In the genomic region with DNA sequence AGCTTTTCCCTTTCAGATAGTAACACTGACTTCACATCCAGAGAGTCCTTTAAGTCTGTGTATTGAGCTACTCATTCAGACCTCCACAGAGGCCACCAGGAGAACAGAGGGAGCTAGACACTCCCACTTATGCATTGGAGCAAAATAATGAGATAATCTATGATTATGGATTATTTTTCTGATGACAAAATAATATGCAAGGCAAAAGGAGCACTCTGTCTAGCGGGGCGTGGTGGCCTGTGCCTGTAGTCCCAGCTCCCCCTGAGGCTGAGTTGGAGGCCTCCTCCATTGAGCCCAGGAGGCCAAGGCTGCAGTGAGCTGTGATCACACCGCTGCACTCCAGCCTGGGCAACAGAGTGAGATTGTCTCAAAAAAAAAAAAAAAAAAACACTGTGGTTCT, we compare ENCODE assay signal across 13 cellular contexts. TPM values are rescaled to one million over a fixed set of nuclear protein-coding genes. Genes with fewer than 3 reads are reported as not detected.
DNase-seq lines count a peak whose midpoint lies in the region; ATAC-seq, FAIRE-seq and TF ChIP-seq lines count a peak whose summit lies in the region.
"Had no signal": no experiment of that assay in that cellular context is flagged by ENCODE, and none has a peak within 500 bp of the region (broad histone marks: within the 10 kb centered on the region; RNA-seq: fewer than 3 reads in every experiment).

No MANE protein-coding gene starts in this region.

- H3K27me3 ChIP-seq in K562 (ENCODE audit: control insufficient read depth in 2 of 2, insufficient read depth in 2 of 2, low read length in 2 of 2), result no peaks in the 10 kb centered on the region
- H3K27me3 ChIP-seq in mucosa of rectum (ENCODE audit: control insufficient read depth in 2 of 2, insufficient read depth in 2 of 2, low read length in 2 of 2), result no peaks in the 10 kb centered on the region
- no peaks in the 10 kb centered on the region for H3K27me3 ChIP-seq in tibial artery
- no peaks in the 10 kb centered on the region for H3K27me3 ChIP-seq in CD8-positive, alpha-beta T cell (ENCODE audit: insufficient read depth, low read length)

- TF ChIP-seq RAD21 in K562 (CRISPR knock-in tag; conservative IDR thresholded peaks at IDR 0.05 in 1 of 2, IDR thresholded peaks at IDR 0.05 in 1 of 2), result no peak

- DNase-seq in K562 (ENCODE audit: extremely low read depth in 1 of 4, low spot score in 3 of 4), result peak in 1 of 4 experiments; percentile 18
- DNase-seq in tibial artery, result no peak
- DNase-seq in CD8-positive, alpha-beta T cell, result no peak
- DNase-seq in NCI-H345 treated with DMSO at 0.1 percent for 48 hours (lab: John Stamatoyannopoulos, UW; ENCODE audit: unreplicated experiment), result no peak
- no peak for DNase-seq in CD14-positive monocyte (ENCODE audit: low spot score)
- DNase-seq: activated CD4-positive, alpha-beta T cell treated with anti-CD3 and anti-CD28 coated beads for 4 hours; activated naive CD4-positive, alpha-beta T cell; effector CD4-positive, alpha-beta T cell; natural killer cell; SHP77; stimulated activated CD4-positive, alpha-beta T cell treated with anti-CD3 and anti-CD28 coated beads, Interleukin-2, amount 100 ng/mL, for 48 hours had no signal

- no peak overlapping the region for H3K4me2 ChIP-seq in K562 (ENCODE audit: insufficient read depth, low read length)

- no peak overlapping the region for H3K4me3 ChIP-seq in K562
- H3K4me3 ChIP-seq in mucosa of rectum (ENCODE audit: low read length in 2 of 2), result no peak overlapping the region
- no peak overlapping the region for H3K4me3 ChIP-seq in tibial artery
- H3K4me3 ChIP-seq in CD8-positive, alpha-beta T cell (ENCODE audit: low read depth, low read length), result no peak overlapping the region

- FAIRE-seq in K562 (lab: Jason Lieb, UNC), result no peak

- H3K27me3 Mint-ChIP-seq in IgD-negative memory B cell (peaks cover 3% of the 10 kb centered on the region), CD14-positive monocyte (ENCODE audit: low read depth in 3 of 3) (peaks cover 0 to 2% (median under 1%) of the 10 kb centered on the region in 3 donors)
- no peaks in the 10 kb centered on the region for H3K27me3 Mint-ChIP-seq in CD8-positive, alpha-beta T cell (ENCODE audit: low read depth)

- H3K9ac ChIP-seq in K562 (ENCODE audit: insufficient read depth in 1 of 2, low read depth in 2 of 2, low read length in 2 of 2) (no peak overlapping the region; a peak in 1 of 4 replicates), mucosa of rectum (ENCODE audit: low read depth in 1 of 2, low read length in 2 of 2) (no peak overlapping the region)

- no peak for TF ChIP-seq EP300 in K562 (IDR thresholded peaks at IDR 0.05; ENCODE audit: low read length)

- no peak for ATAC-seq in K562
- no peak for ATAC-seq in CD8-positive, alpha-beta T cell
- ATAC-seq: natural killer cell had no signal

- H3K27ac ChIP-seq in K562 (ENCODE audit: extremely low read depth, low read depth, low read length), result no peak overlapping the region
- H3K27ac ChIP-seq in mucosa of rectum (ENCODE audit: low read depth in 2 of 2, low read length in 2 of 2), result peak overlapping the region; percentile 95 to 97
- peak overlapping the region; percentile 97 to 99 for H3K27ac ChIP-seq in tibial artery
- no peak overlapping the region for H3K27ac ChIP-seq in CD8-positive, alpha-beta T cell (ENCODE audit: low read depth, low read length)

- no peak for TF ChIP-seq CTCF in K562 (IDR thresholded peaks at IDR 0.05 in 2 of 3, conservative IDR thresholded peaks at IDR 0.05 in 1 of 3; ENCODE audit: insufficient read depth in 2 of 3, low read depth in 1 of 3, low read length in 3 of 3)
- TF ChIP-seq CTCF in tibial artery (IDR thresholded peaks at IDR 0.05), result no peak
- TF ChIP-seq CTCF in CD8-positive, alpha-beta T cell (IDR thresholded peaks at IDR 0.05), result no peak
- TF ChIP-seq CTCF in CD14-positive monocyte (IDR thresholded peaks at IDR 0.05), result no peak

- no peak for TF ChIP-seq POLR2A in K562 (conservative IDR thresholded peaks at IDR 0.05)

- in situ Hi-C loops in K562 (cut with MboI), result no loop called here

- peaks cover 14 to 21% of the 10 kb centered on the region in 2 experiments for H3K4me1 ChIP-seq in K562 (replicated peaks in 1 of 2; ENCODE audit: control insufficient read depth in 2 of 2, insufficient read depth in 2 of 2, low read length in 2 of 2)
- H3K4me1 ChIP-seq in mucosa of rectum (ENCODE audit: control insufficient read depth in 2 of 2, insufficient read depth in 2 of 2, low read length in 2 of 2), result peaks cover 18 to 23% of the 10 kb centered on the region in 2 donors
- H3K4me1 ChIP-seq in tibial artery, result peaks cover 0 to 20% (median 7%) of the 10 kb centered on the region in 4 donors
- H3K4me1 ChIP-seq in CD8-positive, alpha-beta T cell (ENCODE audit: insufficient read depth, low read length), result peaks cover 9% of the 10 kb centered on the region

- H3K9me3 Mint-ChIP-seq in IgD-negative memory B cell (no peaks in the 10 kb centered on the region), CD14-positive monocyte (no peaks in the 10 kb centered on the region)
- H3K9me3 Mint-ChIP-seq in CD8-positive, alpha-beta T cell, result no peaks in the 10 kb centered on the region
- H3K9me3 Mint-ChIP-seq: natural killer cell had no signal

- H3K9me1 ChIP-seq in K562 (ENCODE audit: control insufficient read depth, insufficient read depth, low read length), result no peaks in the 10 kb centered on the region

- H4K20me1 ChIP-seq in K562 (replicated peaks; ENCODE audit: control insufficient read depth, insufficient read depth, low read length), result peaks cover 20% of the 10 kb centered on the region

- H3K4me1 Mint-ChIP-seq in IgD-negative memory B cell (peaks cover 18 to 22% (median 20%) of the 10 kb centered on the region in 3 donors), CD14-positive monocyte (peaks cover 25% of the 10 kb centered on the region)
- peaks cover 26% of the 10 kb centered on the region for H3K4me1 Mint-ChIP-seq in CD8-positive, alpha-beta T cell (ENCODE audit: low read depth)

- BruUV-seq in K562 (replicated peaks; lab: Mats Ljungman, UMichigan), result no TSS peak

- WGBS in K562 (ENCODE audit: insufficient coverage, low coverage, missing lambda C conversion rate), result 77% methylated on average over 3 of the region's 3 CpGs

- H3K36me3 Mint-ChIP-seq in IgD-negative memory B cell, result no peaks in the 10 kb centered on the region
- H3K36me3 Mint-ChIP-seq in CD8-positive, alpha-beta T cell, result peaks cover 5% of the 10 kb centered on the region
- no peaks in the 10 kb centered on the region for H3K36me3 Mint-ChIP-seq in CD14-positive monocyte
- H3K36me3 Mint-ChIP-seq: natural killer cell had no signal

- H3K36me3 ChIP-seq in K562 (ENCODE audit: control insufficient read depth, insufficient read depth, low read length) (0 out of 3 replicates have a peak, but pooled peaks cover 3% of the 10 kb centered on the region), mucosa of rectum (ENCODE audit: control insufficient read depth in 2 of 2, insufficient read depth in 2 of 2, low read length in 2 of 2) (no peaks in the 10 kb centered on the region), tibial artery (no peaks in the 10 kb centered on the region)
- no peaks in the 10 kb centered on the region for H3K36me3 ChIP-seq in CD8-positive, alpha-beta T cell (ENCODE audit: insufficient read depth, low read length)

- H3K9me3 ChIP-seq in K562 (replicated peaks; ENCODE audit: control insufficient read depth, insufficient read depth, low read depth, low read length) (no peaks in the 10 kb centered on the region), mucosa of rectum (ENCODE audit: control insufficient read depth in 2 of 2, low read length in 2 of 2) (no peaks in the 10 kb centered on the region), tibial artery (no peaks in the 10 kb centered on the region)
- no peaks in the 10 kb centered on the region for H3K9me3 ChIP-seq in CD8-positive, alpha-beta T cell (ENCODE audit: low read length)

- peak overlapping the region in 2 of 3 donors; percentile 81 to 90 for H3K27ac Mint-ChIP-seq in IgD-negative memory B cell
- H3K27ac Mint-ChIP-seq in CD8-positive, alpha-beta T cell, result no peak overlapping the region
- peak overlapping the region in 1 of 7 donors; percentile 49 for H3K27ac Mint-ChIP-seq in CD14-positive monocyte

- CTCF ChIA-PET in K562 (lab: Yijun Ruan, JAX; ENCODE audit: low intra/inter-chr PET ratio), result no interaction called here
- CTCF ChIA-PET in CD8-positive, alpha-beta T cell (lab: Charles Lee), result no interaction called here

- POLR2A ChIA-PET in K562 (lab: Yijun Ruan, JAX), result interaction anchor here (0.7 to 3.5 kb wide), 5 partner anchors 10 to 755 kb away, joined by 3 to 19 read pairs (median 3); no protein-coding TSS in a partner anchor
- POLR2A ChIA-PET in CD8-positive, alpha-beta T cell (lab: Charles Lee), result no interaction called here

- H3K79me2 ChIP-seq in K562 (ENCODE audit: control insufficient read depth, insufficient read depth, low read length), result peaks cover 32% of the 10 kb centered on the region

- peak overlapping the region; percentile 92 for H2AFZ ChIP-seq in K562 (ENCODE audit: low read depth, low read length)

- H3K4me3 Mint-ChIP-seq in IgD-negative memory B cell (peak overlapping the region in 2 of 4 donors; percentile 52 to 89), CD14-positive monocyte (no peak overlapping the region)
- no peak overlapping the region for H3K4me3 Mint-ChIP-seq in CD8-positive, alpha-beta T cell

- intact Hi-C loops in K562 (cut with micrococcal nuclease) (no loop called here), tibial artery (cut with DNase I; ENCODE audit: low total_unique reads) (no loop called here), CD14-positive monocyte (cut with micrococcal nuclease) (loop anchor here in 1 of 2 donors (10.0 kb wide), 1 partner anchor 191 kb away; the partner anchor contains the start of gene SLC66A3)
- intact Hi-C loops in CD8-positive, alpha-beta T cell (cut with DNase I, micrococcal nuclease), result loop anchor here (5.0 to 10.0 kb wide), 4 partner anchors 214 to 1711 kb away; partner anchors contain the start of genes LPIN1 (in 1 of the 2), PDIA6 (in 1 of the 2) and YWHAQ (in 1 of the 2)

RNA-seq across cellular contexts. Expression of gene ROCK2, which starts 1.7 kb away (rescaled TPM):
- polyA plus RNA-seq in IgD-negative memory B cell, result 13.3 TPM
- 16.6 and 83.8 TPM in 2 replicates for total RNA-seq in K562 (2011; cell fraction: chromatin; rRNA removed; ENCODE audit: low replicate concordance)
- total RNA-seq in K562 (2011; cell fraction: nucleolus; rRNA removed), result 4.2 and 6.4 TPM in 2 replicates
- total RNA-seq in K562 (2011; cell fraction: nucleoplasm; rRNA removed), result 16.1 and 32.0 TPM in 2 replicates
- total RNA-seq in K562 (2014; rRNA removed), result 14.3 and 15.0 TPM in 2 replicates
- total RNA-seq in K562 (2014; rRNA removed; fragmentation: Illumina TruSeq; extraction: Trizol), result 28.4 and 35.3 TPM in 2 replicates
- 28.1 and 30.6 TPM in 2 replicates for total RNA-seq in K562 (2015; rRNA removed; fragmentation: Illumina TruSeq; extraction: Trizol)
- total RNA-seq in K562 (2021), result 21.2 and 22.1 TPM in 2 replicates
- polyA plus RNA-seq in K562 (2011; rRNA removed), result 6.8 and 10.6 TPM in 2 replicates
- polyA plus RNA-seq in K562 (2011; cell fraction: cytosol; rRNA removed), result 1.6 and 3.5 TPM in 2 replicates
- polyA plus RNA-seq in K562 (2011; cell fraction: nucleus; rRNA removed), result 4.2 and 5.4 TPM in 2 replicates
- polyA plus RNA-seq in K562 (2012), result 10.8 and 12.3 TPM in 2 replicates
- polyA plus RNA-seq in K562 (2014; fragmentation: Illumina TruSeq; extraction: Trizol), result 13.4 and 16.5 TPM in 2 replicates
- 1 to 10 TPM; 4.9 to 6.0 TPM for polyA plus RNA-seq in K562 (2014; fragmentation: Nextera tagmentation; extraction: Ambion mirVana)
- 10.6 and 10.7 TPM in 2 replicates for polyA plus RNA-seq in K562 (2014; rRNA removed)
- 47.6 and 51.9 TPM in 2 replicates for polyA minus RNA-seq in K562 (2011; rRNA and poly(A)+ RNA removed)
- polyA minus RNA-seq in K562 (2011; cell fraction: cytosol; rRNA and poly(A)+ RNA removed), result 13.8 and 19.1 TPM in 2 replicates
- polyA minus RNA-seq in K562 (2011; cell fraction: nucleus; rRNA and poly(A)+ RNA removed), result 13.7 and 34.7 TPM in 2 replicates
- total RNA-seq in CD8-positive, alpha-beta T cell, result 1 to 10 TPM; 4.1 to 5.7 TPM
- 10 to 100 TPM in 1 of 2 donors, 1 to 10 TPM in 1; 2.8 to 10.2 TPM for polyA plus RNA-seq in CD14-positive monocyte

Comparison
In these comparisons a context has a peak if more than half of its experiments do, and no peak if none do; other contexts are left out.
1. H3K27ac ChIP-seq: peak in mucosa of rectum (2 of 2) and tibial artery (2 of 2); none in K562 (single experiment) and CD8-positive, alpha-beta T cell (single experiment).
2. intact Hi-C loops: an anchor here in CD8-positive, alpha-beta T cell (5.0 to 10.0 kb wide); none called in K562 and tibial artery.